31 cellular contexts compared by ENCODE assay signal in genomic region chr21:24110846-24111245, GRCh38.
"Had no signal": no experiment of that assay in that cellular context is flagged by ENCODE, and none has a peak within 500 bp of the region (broad histone marks: within the 10 kb centered on the region; RNA-seq: fewer than 3 reads in every experiment).

No MANE protein-coding gene starts in this region.

- H3K27me3 ChIP-seq: cardiac muscle cell, colonic mucosa, tibial nerve had no signal

- H3K4me1 Mint-ChIP-seq: activated CD4-positive, alpha-beta T cell treated with anti-CD3 and anti-CD28 coated beads, Interleukin-2, amount 10 ng/mL, durations not matched to agents 24 days and 14 days; brain; memory B cell; naive thymus-derived CD8-positive, alpha-beta T cell; neural crest cell had no signal

- H3K27ac ChIP-seq: cardiac muscle cell, colonic mucosa, tibial nerve, VCaP had no signal

- H3K9me3 ChIP-seq: colonic mucosa, tibial nerve had no signal

- H3K36me3 Mint-ChIP-seq: activated CD4-positive, alpha-beta memory T cell treated with anti-CD3 and anti-CD28 coated beads for 36 hours; brain; memory B cell; naive thymus-derived CD8-positive, alpha-beta T cell had no signal

- FAIRE-seq: endothelial cell of umbilical vein, kidney, TTC549 had no signal

- H3K4me3 Mint-ChIP-seq: activated CD4-positive, alpha-beta memory T cell treated with anti-CD3 and anti-CD28 coated beads for 36 hours; activated CD4-positive, alpha-beta T cell treated with anti-CD3 and anti-CD28 coated beads, Interleukin-2, amount 10 ng/mL, durations not matched to agents 24 days and 14 days; activated T-helper 1 cell treated with anti-CD3 and anti-CD28 coated beads, Interleukin-12 subunit alpha, Interleukin-12 subunit beta, Interleukin-2, Interleukin-4 antibody, amounts not matched to agents 30 ng/mL and 10 ng/mL and 1 ng/mL, durations not matched to agents 14 hours and 24 hours and 36 hours; brain; effector memory CD8-positive, alpha-beta T cell; memory B cell; naive thymus-derived CD8-positive, alpha-beta T cell; neural crest cell; T-helper 1 cell treated with Interleukin-12 subunit alpha and Interleukin-12 subunit beta and Interleukin-4 antibody, amounts not matched to agents 30 μg/mL and 1 μg/mL, for 36 hours had no signal

- H3K9me3 Mint-ChIP-seq: activated CD4-positive, alpha-beta T cell treated with anti-CD3 and anti-CD28 coated beads, Interleukin-2, amount 10 ng/mL, durations not matched to agents 24 days and 14 days; activated T-helper 1 cell treated with anti-CD3 and anti-CD28 coated beads, Interleukin-12 subunit alpha, Interleukin-12 subunit beta, Interleukin-2, Interleukin-4 antibody, amounts not matched to agents 30 ng/mL and 10 ng/mL and 1 ng/mL, durations not matched to agents 14 hours and 24 hours and 36 hours; memory B cell; naive thymus-derived CD8-positive, alpha-beta T cell; T-helper 1 cell treated with Interleukin-12 subunit alpha and Interleukin-12 subunit beta and Interleukin-4 antibody, amounts not matched to agents 30 μg/mL and 1 μg/mL, for 36 hours had no signal

- DNase-seq: activated CD4-positive, alpha-beta memory T cell treated with anti-CD3 and anti-CD28 coated beads for 36 hours; activated CD4-positive, alpha-beta T cell treated with anti-CD3 and anti-CD28 coated beads, Interleukin-2, amount 10 ng/mL, durations not matched to agents 24 days and 14 days; activated CD8-positive, alpha-beta memory T cell treated with anti-CD3 and anti-CD28 coated beads, Interleukin-2, amount 50 U/mL, for 4 hours; activated gamma-delta T cell; activated naive CD4-positive, alpha-beta T cell treated with anti-CD3 and anti-CD28 coated beads, Interleukin-2, amount 50 U/mL, for 16 hours; activated T-cell treated with anti-CD3 and anti-CD28 coated beads, Interleukin-2, amount 50 U/mL, for 1 hour; amygdala; cerebellar nuclear complex; colonic mucosa; dorsolateral prefrontal cortex; effector memory CD8-positive, alpha-beta T cell; foreskin fibroblast; head of caudate nucleus; hippocampal formation; kidney; naive thymus-derived CD8-positive, alpha-beta T cell; right cardiac atrium; stimulated activated CD4-positive, alpha-beta T cell treated with anti-CD3 and anti-CD28 coated beads, Interleukin-2, amount 100 ng/mL, for 48 hours; stimulated activated naive CD4-positive, alpha-beta T cell treated with Interleukin-2 at 50 U/mL for 16 hours; T-helper 9 cell had no signal

- H3K36me3 ChIP-seq: cardiac muscle cell, colonic mucosa, tibial nerve had no signal

- H3K4me1 ChIP-seq: colonic mucosa, tibial nerve had no signal

- H3K27ac Mint-ChIP-seq: activated CD4-positive, alpha-beta memory T cell treated with anti-CD3 and anti-CD28 coated beads for 36 hours; activated CD4-positive, alpha-beta T cell treated with anti-CD3 and anti-CD28 coated beads, Interleukin-2, amount 10 ng/mL, durations not matched to agents 24 days and 14 days; activated T-helper 1 cell treated with anti-CD3 and anti-CD28 coated beads, Interleukin-12 subunit alpha, Interleukin-12 subunit beta, Interleukin-2, Interleukin-4 antibody, amounts not matched to agents 30 ng/mL and 10 ng/mL and 1 ng/mL, durations not matched to agents 14 hours and 24 hours and 36 hours; brain; effector memory CD8-positive, alpha-beta T cell; memory B cell; naive thymus-derived CD8-positive, alpha-beta T cell; T-helper 1 cell treated with Interleukin-12 subunit alpha and Interleukin-12 subunit beta and Interleukin-4 antibody, amounts not matched to agents 30 μg/mL and 1 μg/mL, for 36 hours had no signal

- H3K4me3 ChIP-seq: cardiac muscle cell, colonic mucosa, dorsolateral prefrontal cortex, tibial nerve had no signal

- ATAC-seq: activated CD4-positive, CD25-positive, alpha-beta regulatory T cell treated with anti-CD3 and anti-CD28 coated beads, Interleukin-2, amount 50 U/mL, for 24 hours; effector memory CD8-positive, alpha-beta T cell; naive thymus-derived CD8-positive, alpha-beta T cell; right cardiac atrium had no signal

- H3K27me3 Mint-ChIP-seq: activated CD4-positive, alpha-beta memory T cell treated with anti-CD3 and anti-CD28 coated beads for 36 hours; activated CD4-positive, alpha-beta T cell treated with anti-CD3 and anti-CD28 coated beads, Interleukin-2, amount 10 ng/mL, durations not matched to agents 24 days and 14 days; brain; effector memory CD8-positive, alpha-beta T cell; memory B cell had no signal
